Comparison of ENCODE assay signal across 12 cellular contexts in the genomic region with DNA sequence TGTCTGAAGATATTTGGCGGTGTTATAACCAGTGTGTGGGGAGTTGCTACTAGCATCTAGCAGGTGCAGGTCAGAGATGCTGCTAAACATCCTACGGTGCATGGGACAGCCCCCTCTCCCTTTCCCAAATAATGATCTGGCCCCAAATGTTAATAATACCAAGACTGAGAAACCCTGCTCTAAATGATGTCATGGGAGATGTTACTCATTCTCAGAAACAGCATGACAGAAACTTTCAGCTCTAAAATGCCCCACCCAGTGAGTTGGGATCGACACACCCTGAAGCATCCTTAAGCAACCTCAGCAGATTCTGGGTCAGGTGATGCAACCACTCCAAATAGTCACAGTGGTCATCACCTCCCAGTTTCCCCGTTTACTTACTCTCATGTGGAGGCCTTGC.
DNase-seq lines count a peak whose midpoint lies in the region; ATAC-seq and TF ChIP-seq lines count a peak whose summit lies in the region.
"Had no signal": no experiment of that assay in that cellular context is flagged by ENCODE, and none has a peak within 500 bp of the region (broad histone marks: within the 10 kb centered on the region; RNA-seq: fewer than 3 reads in every experiment).

No MANE protein-coding gene starts in this region.

- intact Hi-C loops in activated naive CD4-positive, alpha-beta T cell treated with anti-CD3 and anti-CD28 coated beads for 36 hours (cut with micrococcal nuclease), result loop anchor here (1.0 to 5.0 kb wide), 5 partner anchors 43 to 193 kb away; a partner anchor contains a TSS

- CTCF ChIA-PET in activated naive CD4-positive, alpha-beta T cell treated with anti-CD3 and anti-CD28 coated beads for 36 hours (lab: Charles Lee), result interaction anchor here (0.6 to 3.5 kb wide), 2 partner anchors 10 to 18 kb away, joined by 5 to 14 read pairs; no protein-coding TSS in a partner anchor

- TF ChIP-seq CTCF in chondrocyte (IDR thresholded peaks at IDR 0.05), result no peak

- H3K4me3 Mint-ChIP-seq in activated naive CD4-positive, alpha-beta T cell treated with anti-CD3 and anti-CD28 coated beads for 36 hours, result no peak overlapping the region
- peak overlapping the region; percentile 9 to 32 for H3K4me3 Mint-ChIP-seq in activated T-cell treated with anti-CD3 and anti-CD28 coated beads, Interleukin-2, amount 50 U/mL, for 72 hours
- peak overlapping the region in 1 of 2 donors; percentile 24 for H3K4me3 Mint-ChIP-seq in stimulated activated naive CD8-positive, alpha-beta T cell treated with anti-CD3 and anti-CD28 coated beads, Interleukin-15, amount 100 ng/mL, for 72 hours
- H3K4me3 Mint-ChIP-seq in chondrocyte (ENCODE audit: unreplicated experiment), result no peak overlapping the region

- no peak overlapping the region for H3K27ac Mint-ChIP-seq in activated naive CD4-positive, alpha-beta T cell treated with anti-CD3 and anti-CD28 coated beads for 36 hours
- peak overlapping the region; percentile 80 for H3K27ac Mint-ChIP-seq in activated T-cell treated with anti-CD3 and anti-CD28 coated beads, Interleukin-2, amount 50 U/mL, for 72 hours
- peak overlapping the region; percentile 43 to 79 for H3K27ac Mint-ChIP-seq in stimulated activated naive CD8-positive, alpha-beta T cell treated with anti-CD3 and anti-CD28 coated beads, Interleukin-15, amount 100 ng/mL, for 72 hours
- H3K27ac Mint-ChIP-seq in chondrocyte (ENCODE audit: unreplicated experiment), result no peak overlapping the region

- peak; percentile 57 for ATAC-seq in HG02798 (IDR thresholded peaks at IDR 0.05; ENCODE audit: poor library complexity, unreplicated experiment)
- peak; percentile 86 to 93 for ATAC-seq in activated T-cell treated with anti-CD3 and anti-CD28 coated beads, Interleukin-2, amount 50 U/mL, for 72 hours (replicated peaks in 1 of 2)
- ATAC-seq in stimulated activated naive CD8-positive, alpha-beta T cell treated with anti-CD3 and anti-CD28 coated beads, Interleukin-15, amount 100 ng/mL, for 72 hours, result peak; percentile 96

- peak; percentile 72 for DNase-seq in activated naive CD4-positive, alpha-beta T cell treated with anti-CD3 and anti-CD28 coated beads for 36 hours
- DNase-seq in activated naive CD4-positive, alpha-beta T cell treated with anti-CD3 and anti-CD28 coated beads, Interleukin-2, amount 50 U/mL, for 16 hours, result no peak
- peak; percentile 31 to 48 for DNase-seq in activated T-cell treated with anti-CD3 and anti-CD28 coated beads, Interleukin-2, amount 50 U/mL, for 72 hours
- peak; percentile 10 to 59 for DNase-seq in stimulated activated naive CD8-positive, alpha-beta T cell treated with anti-CD3 and anti-CD28 coated beads, Interleukin-15, amount 100 ng/mL, for 72 hours
- DNase-seq in chondrocyte (ENCODE audit: low spot score) (no peak), NCI-H187 treated with DMSO at 0.1 percent for 48 hours (lab: John Stamatoyannopoulos, UW) (no peak), D341Med (ENCODE audit: low spot score) (no peak)
- DNase-seq: BE2C, left cardiac atrium, NCI-H1417, PC-9 had no signal

- H3K36me3 Mint-ChIP-seq in activated naive CD4-positive, alpha-beta T cell treated with anti-CD3 and anti-CD28 coated beads for 36 hours (ENCODE audit: low read depth), result no peaks in the 10 kb centered on the region
- H3K36me3 Mint-ChIP-seq in activated T-cell treated with anti-CD3 and anti-CD28 coated beads, Interleukin-2, amount 50 U/mL, for 72 hours (ENCODE audit: insufficient read depth in 2 of 2), result peaks cover 1% of the 10 kb centered on the region in 2 donors
- peaks cover 2% of the 10 kb centered on the region for H3K36me3 Mint-ChIP-seq in chondrocyte (ENCODE audit: low read depth)

- H3K9me3 Mint-ChIP-seq in activated naive CD4-positive, alpha-beta T cell treated with anti-CD3 and anti-CD28 coated beads for 36 hours, result peaks cover 2% of the 10 kb centered on the region
- peaks cover 0 to 1% of the 10 kb centered on the region in 2 donors for H3K9me3 Mint-ChIP-seq in activated T-cell treated with anti-CD3 and anti-CD28 coated beads, Interleukin-2, amount 50 U/mL, for 72 hours
- peaks cover 0 to 6% of the 10 kb centered on the region in 2 donors for H3K9me3 Mint-ChIP-seq in stimulated activated naive CD8-positive, alpha-beta T cell treated with anti-CD3 and anti-CD28 coated beads, Interleukin-15, amount 100 ng/mL, for 72 hours
- peaks cover 7% of the 10 kb centered on the region for H3K9me3 Mint-ChIP-seq in chondrocyte (ENCODE audit: low read depth)

- peaks cover 11% of the 10 kb centered on the region for H3K4me1 Mint-ChIP-seq in activated naive CD4-positive, alpha-beta T cell treated with anti-CD3 and anti-CD28 coated beads for 36 hours (ENCODE audit: low read depth)
- H3K4me1 Mint-ChIP-seq in activated T-cell treated with anti-CD3 and anti-CD28 coated beads, Interleukin-2, amount 50 U/mL, for 72 hours (ENCODE audit: low read depth), result peaks cover 14% of the 10 kb centered on the region
- H3K4me1 Mint-ChIP-seq in stimulated activated naive CD8-positive, alpha-beta T cell treated with anti-CD3 and anti-CD28 coated beads, Interleukin-15, amount 100 ng/mL, for 72 hours, result peaks cover 14% of the 10 kb centered on the region
- no peaks in the 10 kb centered on the region for H3K4me1 Mint-ChIP-seq in chondrocyte (ENCODE audit: low read depth)

- H3K27me3 Mint-ChIP-seq in activated naive CD4-positive, alpha-beta T cell treated with anti-CD3 and anti-CD28 coated beads for 36 hours (ENCODE audit: low read depth), result peaks cover 15% of the 10 kb centered on the region
- peaks cover 23% of the 10 kb centered on the region for H3K27me3 Mint-ChIP-seq in activated T-cell treated with anti-CD3 and anti-CD28 coated beads, Interleukin-2, amount 50 U/mL, for 72 hours (ENCODE audit: low read depth)
- peaks cover 32% of the 10 kb centered on the region for H3K27me3 Mint-ChIP-seq in stimulated activated naive CD8-positive, alpha-beta T cell treated with anti-CD3 and anti-CD28 coated beads, Interleukin-15, amount 100 ng/mL, for 72 hours
- H3K27me3 Mint-ChIP-seq in chondrocyte (ENCODE audit: low read depth), result peaks cover 28% of the 10 kb centered on the region

Comparison
In these comparisons a context has a peak if more than half of its experiments do, and no peak if none do; other contexts are left out.
1. DNase-seq: peak in activated naive CD4-positive, alpha-beta T cell treated with anti-CD3 and anti-CD28 coated beads for 36 hours (single experiment), activated T-cell treated with anti-CD3 and anti-CD28 coated beads, Interleukin-2, amount 50 U/mL, for 72 hours (2 of 2) and stimulated activated naive CD8-positive, alpha-beta T cell treated with anti-CD3 and anti-CD28 coated beads, Interleukin-15, amount 100 ng/mL, for 72 hours (2 of 2); none in activated naive CD4-positive, alpha-beta T cell treated with anti-CD3 and anti-CD28 coated beads, Interleukin-2, amount 50 U/mL, for 16 hours (single experiment), chondrocyte (single experiment), NCI-H187 treated with DMSO at 0.1 percent for 48 hours (single experiment) and D341Med (single experiment).
2. H3K27ac Mint-ChIP-seq: peak in activated T-cell treated with anti-CD3 and anti-CD28 coated beads, Interleukin-2, amount 50 U/mL, for 72 hours (single experiment) and stimulated activated naive CD8-positive, alpha-beta T cell treated with anti-CD3 and anti-CD28 coated beads, Interleukin-15, amount 100 ng/mL, for 72 hours (2 of 2); none in activated naive CD4-positive, alpha-beta T cell treated with anti-CD3 and anti-CD28 coated beads for 36 hours (single experiment) and chondrocyte (single experiment).
3. H3K4me3 Mint-ChIP-seq: peak in activated T-cell treated with anti-CD3 and anti-CD28 coated beads, Interleukin-2, amount 50 U/mL, for 72 hours (2 of 2); none in activated naive CD4-positive, alpha-beta T cell treated with anti-CD3 and anti-CD28 coated beads for 36 hours (single experiment) and chondrocyte (single experiment).
4. Peak in every context shown above with its lines, with median percentiles within 50 percentile points of each other: ATAC-seq.